In genomic region chr7:68691261-68692216, GRCh38 we compare ENCODE assay signal across 15 cellular contexts.
DNase-seq lines count a peak whose midpoint lies in the region; ATAC-seq and TF ChIP-seq lines count a peak whose summit lies in the region.
"Had no signal": no experiment of that assay in that cellular context is flagged by ENCODE, and none has a peak within 500 bp of the region (broad histone marks: within the 10 kb centered on the region; RNA-seq: fewer than 3 reads in every experiment).

No MANE protein-coding gene starts in this region.

- H3K18ac ChIP-seq in mesendoderm (ENCODE audit: low read length): no peak overlapping the region

- H3K27ac Mint-ChIP-seq in activated naive CD4-positive, alpha-beta T cell treated with anti-CD3 and anti-CD28 coated beads, Interleukin-2, amount 50 U/mL, for 72 hours: no peak overlapping the region
- H3K27ac Mint-ChIP-seq: activated CD4-positive, alpha-beta memory T cell treated with anti-CD3 and anti-CD28 coated beads for 36 hours had no signal

- H4K8ac ChIP-seq in mesendoderm (ENCODE audit: low read depth, low read length): no peak overlapping the region

- CTCF ChIA-PET in AG04449 (lab: Yijun Ruan, JAX): no interaction called here

- TF ChIP-seq CTCF in AG04449 (IDR thresholded peaks at IDR 0.05; ENCODE audit: insufficient read depth, low read length, missing control alignments) (no peak), choroid plexus epithelial cell (conservative IDR thresholded peaks at IDR 0.05; ENCODE audit: low read depth, low read length) (no peak)

- ATAC-seq in right cardiac atrium: no peak
- ATAC-seq in activated naive CD4-positive, alpha-beta T cell treated with anti-CD3 and anti-CD28 coated beads, Interleukin-2, amount 50 U/mL, for 72 hours: no peak

- no peaks in the 10 kb centered on the region for H3K79me2 ChIP-seq in mesendoderm (ENCODE audit: control insufficient read depth, insufficient read depth, low read length)

- H3K9me3 ChIP-seq in MG63 (peaks cover 5% of the 10 kb centered on the region; the same call in 1 of the 2 replicates), right cardiac atrium (ENCODE audit: control insufficient read depth, low read length) (peaks cover 2% of the 10 kb centered on the region)
- H3K9me3 ChIP-seq: neutrophil, thoracic aorta had no signal

- peak overlapping the region; percentile 65 for H2AK5ac ChIP-seq in mesendoderm (ENCODE audit: low read length)

- H2BK120ac ChIP-seq in mesendoderm (ENCODE audit: low read depth, low read length): no peak overlapping the region

- no peaks in the 10 kb centered on the region for H3K36me3 ChIP-seq in MG63
- H3K36me3 ChIP-seq in mesendoderm (ENCODE audit: control insufficient read depth, insufficient read depth, low read length): no peaks in the 10 kb centered on the region
- H3K36me3 ChIP-seq: neutrophil, thoracic aorta had no signal

- no peak overlapping the region for H4K5ac ChIP-seq in mesendoderm (ENCODE audit: low read length)

- DNase-seq in AG04449 (ENCODE audit: low read depth, low spot score) (peak; percentile 88), MG63 (peak; percentile 86), choroid plexus epithelial cell (ENCODE audit: low read depth) (peak; percentile 43), mesendoderm (no peak), NCI-H1436 (lab: John Stamatoyannopoulos, UW) (no peak), right cardiac atrium (no peak), DMS 273 (lab: John Stamatoyannopoulos, UW; ENCODE audit: unreplicated experiment) (no peak)
- no peak for DNase-seq in activated naive CD4-positive, alpha-beta T cell treated with anti-CD3 and anti-CD28 coated beads, Interleukin-2, amount 50 U/mL, for 72 hours (ENCODE audit: low spot score in 2 of 2)
- DNase-seq: activated CD4-positive, alpha-beta memory T cell treated with anti-CD3 and anti-CD28 coated beads for 36 hours; activated effector memory CD4-positive, alpha-beta T cell treated with anti-CD3 and anti-CD28 coated beads, Interleukin-2, amount 50 U/mL, for 16 hours; mammary epithelial cell; NCI-H1694 treated with DMSO at 0.1 percent for 48 hours; NCI-H526 had no signal

- no peak overlapping the region; the same call in none of the 2 replicates for H3K4me3 ChIP-seq in AG04449 (ENCODE audit: low read depth, low read length)
- no peak overlapping the region for H3K4me3 ChIP-seq in MG63
- H3K4me3 ChIP-seq in choroid plexus epithelial cell (ENCODE audit: low read depth, low read length): no peak overlapping the region
- no peak overlapping the region for H3K4me3 ChIP-seq in mesendoderm (ENCODE audit: low read length)
- no peak overlapping the region for H3K4me3 ChIP-seq in right cardiac atrium (ENCODE audit: low read length)
- H3K4me3 ChIP-seq: thoracic aorta had no signal

- peaks cover 0 to 19% of the 10 kb centered on the region in 2 donors for H3K36me3 Mint-ChIP-seq in activated naive CD4-positive, alpha-beta T cell treated with anti-CD3 and anti-CD28 coated beads, Interleukin-2, amount 50 U/mL, for 72 hours
- H3K36me3 Mint-ChIP-seq: activated CD4-positive, alpha-beta memory T cell treated with anti-CD3 and anti-CD28 coated beads for 36 hours had no signal

- peaks cover 25 to 41% of the 10 kb centered on the region in 2 donors for H3K9me3 Mint-ChIP-seq in activated naive CD4-positive, alpha-beta T cell treated with anti-CD3 and anti-CD28 coated beads, Interleukin-2, amount 50 U/mL, for 72 hours

- H3K4ac ChIP-seq in mesendoderm (ENCODE audit: low read depth, low read length): no peak overlapping the region

- H3K4me2 ChIP-seq in mesendoderm (ENCODE audit: low read length): no peak overlapping the region

- H2BK15ac ChIP-seq in mesendoderm (replicated peaks; ENCODE audit: low read depth): no peak overlapping the region

- no peak overlapping the region for H2BK5ac ChIP-seq in mesendoderm (ENCODE audit: low read length)

- no peak overlapping the region for H3K23ac ChIP-seq in mesendoderm (ENCODE audit: low read length)

- H3K56ac ChIP-seq in mesendoderm (ENCODE audit: low read length): no peak overlapping the region

- no peaks in the 10 kb centered on the region for H3K79me1 ChIP-seq in mesendoderm (ENCODE audit: low read length)

- H3K9ac ChIP-seq in mesendoderm (ENCODE audit: low read length): no peak overlapping the region

- H3K27ac ChIP-seq in mesendoderm (ENCODE audit: low read depth, low read length): no peak overlapping the region
- no peak overlapping the region for H3K27ac ChIP-seq in right cardiac atrium (ENCODE audit: low read length)
- H3K27ac ChIP-seq: neutrophil, thoracic aorta had no signal

- no peaks in the 10 kb centered on the region for H3K27me3 ChIP-seq in MG63
- no peaks in the 10 kb centered on the region for H3K27me3 ChIP-seq in mesendoderm (ENCODE audit: insufficient read depth, low read length, poor library complexity)
- no peaks in the 10 kb centered on the region for H3K27me3 ChIP-seq in right cardiac atrium (ENCODE audit: control insufficient read depth, insufficient read depth)
- H3K27me3 ChIP-seq: neutrophil had no signal

- intact Hi-C loops in right cardiac atrium (cut with DNase I): no loop called here

- whole genome bisulfite sequencing in mesendoderm (ENCODE audit: extremely low coverage, insufficient coverage, low lambda C conversion rate): no CpG with 5 or more reads among the region's 12 CpGs
- WGBS in right cardiac atrium: 72% methylated on average over 12 of the region's 12 CpGs

- POLR2A ChIA-PET in AG04449 (lab: Yijun Ruan, JAX): interaction anchor here (1.0 to 1.8 kb wide), 2 partner anchors 9 to 144 kb away, joined by 4 to 5 read pairs; no protein-coding TSS in a partner anchor

- H3K4me1 ChIP-seq in mesendoderm (ENCODE audit: control insufficient read depth, low read depth, low read length) (no peaks in the 10 kb centered on the region), right cardiac atrium (ENCODE audit: control insufficient read depth, insufficient read depth, low read length) (no peaks in the 10 kb centered on the region)

Comparison
In these comparisons a context has a peak if more than half of its experiments do, and no peak if none do; other contexts are left out.
1. DNase-seq: peak in AG04449 (single experiment), MG63 (single experiment) and choroid plexus epithelial cell (single experiment); none in mesendoderm (single experiment), NCI-H1436 (single experiment), right cardiac atrium (0 of 3), activated naive CD4-positive, alpha-beta T cell treated with anti-CD3 and anti-CD28 coated beads, Interleukin-2, amount 50 U/mL, for 72 hours (0 of 2) and DMS 273 (single experiment).